ENCODE assay signal across 10 cellular contexts in genomic region chr7:130926021-130926691, GRCh38.
A peak's percentile ranks its signal among the peaks of the same experiment; 100 is the strongest.
DNase-seq lines count a peak whose midpoint lies in the region; ATAC-seq and TF ChIP-seq lines count a peak whose summit lies in the region.
"Had no signal": no experiment of that assay in that cellular context is flagged by ENCODE, and none has a peak within 500 bp of the region (broad histone marks: within the 10 kb centered on the region; RNA-seq: fewer than 3 reads in every experiment).

No MANE protein-coding gene starts in this region.

- H3K27ac ChIP-seq in adrenal gland (peak overlapping the region in 3 of 5 donors; percentile 17 to 62 (median 35)), gastrocnemius medialis (peak overlapping the region; percentile 91 to 97 (median 94))

- TF ChIP-seq CTCF in adrenal gland (IDR thresholded peaks at IDR 0.05) (no peak), gastrocnemius medialis (IDR thresholded peaks at IDR 0.05 in 4 of 5, conservative IDR thresholded peaks at IDR 0.05 in 1 of 5) (no peak)

- intact Hi-C loops in adrenal gland (cut with DNase I) (no loop called here), gastrocnemius medialis (cut with DNase I; ENCODE audit: low total_unique reads) (no loop called here)

- peaks cover 11 to 72% of the 10 kb centered on the region in 2 donors for H3K4me1 ChIP-seq in adrenal gland (replicated peaks in 1 of 2)
- peaks cover 97 to 98% of the 10 kb centered on the region in 2 donors for H3K4me1 ChIP-seq in gastrocnemius medialis

- H3K27me3 ChIP-seq in adrenal gland, result no peaks in the 10 kb centered on the region
- H3K27me3 ChIP-seq in gastrocnemius medialis, result no peaks in the 10 kb centered on the region

- no peak for TF ChIP-seq POLR2A in adrenal gland (IDR thresholded peaks at IDR 0.05)
- no peak for TF ChIP-seq POLR2A in gastrocnemius medialis (IDR thresholded peaks at IDR 0.05)

- no peaks in the 10 kb centered on the region for H3K36me3 ChIP-seq in adrenal gland (replicated peaks in 1 of 2)
- no peaks in the 10 kb centered on the region for H3K36me3 ChIP-seq in gastrocnemius medialis

- H3K9me3 ChIP-seq in adrenal gland (replicated peaks in 1 of 3), result no peaks in the 10 kb centered on the region
- no peaks in the 10 kb centered on the region for H3K9me3 ChIP-seq in gastrocnemius medialis

- DNase-seq in MV-4-11 (lab: John Stamatoyannopoulos, UW) (peak; percentile 87), adrenal gland (no peak), gastrocnemius medialis (no peak), NCI-H774 (lab: John Stamatoyannopoulos, UW) (no peak), COLO668 (lab: John Stamatoyannopoulos, UW; ENCODE audit: unreplicated experiment) (no peak)
- DNase-seq: foreskin melanocyte, NCI-H1048, SHP77 had no signal

- H3K4me3 ChIP-seq in adrenal gland (no peak overlapping the region), gastrocnemius medialis (peak overlapping the region in 1 of 4 donors; percentile 29)

- in situ Hi-C loops in gastrocnemius medialis (cut with MboI; ENCODE audit: low sequenced_read_pairs in 4 of 4), result no loop called here

- ATAC-seq in GM19372 (IDR thresholded peaks at IDR 0.05; ENCODE audit: low read depth, unreplicated experiment), result peak; percentile 63
- peak in 1 of 2 donors; percentile 2 for ATAC-seq in gastrocnemius medialis
- ATAC-seq in HG03196 (IDR thresholded peaks at IDR 0.05; ENCODE audit: unreplicated experiment), result no peak

- WGBS in adrenal gland, 4 donors, result 78 to 88% (median 84%) methylated on average over 12 to 16 of the region's 16 CpGs
